ENCODE assay signal across 13 cellular contexts in genomic region chr6:11209941-11210340, GRCh38. TPM values are rescaled to one million over a fixed set of nuclear protein-coding genes. Genes with fewer than 3 reads are reported as not detected.
DNase-seq lines count a peak whose midpoint lies in the region; ATAC-seq and TF ChIP-seq lines count a peak whose summit lies in the region.
"Had no signal": no experiment of that assay in that cellular context is flagged by ENCODE, and none has a peak within 500 bp of the region (broad histone marks: within the 10 kb centered on the region; RNA-seq: fewer than 3 reads in every experiment).

No MANE protein-coding gene starts in this region.

- H3K14ac ChIP-seq in neuronal stem cell (ENCODE audit: low read length), result no peak overlapping the region

- no peak overlapping the region for H4K8ac ChIP-seq in neuronal stem cell (ENCODE audit: low read depth, low read length)

- no peaks in the 10 kb centered on the region for H3K27me3 Mint-ChIP-seq in activated CD8-positive, alpha-beta T cell treated with anti-CD3 and anti-CD28 coated beads, Interleukin-2, amount 10 ng/mL, durations not matched to agents 7 days and 5 days (ENCODE audit: low read depth)
- no peaks in the 10 kb centered on the region for H3K27me3 Mint-ChIP-seq in activated CD8-positive, alpha-beta T cell treated with anti-CD3 and anti-CD28 coated beads for 36 hours
- no peaks in the 10 kb centered on the region for H3K27me3 Mint-ChIP-seq in chondrocyte (ENCODE audit: low read depth)
- H3K27me3 Mint-ChIP-seq: activated CD4-positive, alpha-beta T cell treated with anti-CD3 and anti-CD28 coated beads for 36 hours had no signal

- no peak overlapping the region for H2BK12ac ChIP-seq in neuronal stem cell (ENCODE audit: low read length)

- DNase-seq in activated CD8-positive, alpha-beta T cell treated with anti-CD3 and anti-CD28 coated beads, Interleukin-2, amount 10 ng/mL, durations not matched to agents 7 days and 5 days, result no peak
- DNase-seq in activated CD8-positive, alpha-beta T cell treated with anti-CD3 and anti-CD28 coated beads for 36 hours, result no peak
- DNase-seq in chondrocyte (ENCODE audit: low spot score) (no peak), lower lobe of right lung (no peak), transverse colon (no peak), neuronal stem cell (ENCODE audit: low spot score) (no peak)
- DNase-seq: activated CD4-positive, alpha-beta T cell treated with anti-CD3 and anti-CD28 coated beads for 36 hours; DND-41; hippocampal formation; NCI-H526 treated with DMSO at 0.1 percent for 48 hours; stimulated activated CD8-positive, alpha-beta memory T cell treated with anti-CD3 and anti-CD28 coated beads, Interleukin-4, amount 100 ng/mL, for 48 hours had no signal

- H3K27me3 ChIP-seq in lower lobe of right lung (ENCODE audit: low read depth) (no peaks in the 10 kb centered on the region), transverse colon (no peaks in the 10 kb centered on the region), neuronal stem cell (ENCODE audit: control insufficient read depth in 3 of 3, insufficient read depth in 3 of 3, low read depth in 1 of 3, low read length in 3 of 3) (no peaks in the 10 kb centered on the region)

- H3K36me3 Mint-ChIP-seq in activated CD8-positive, alpha-beta T cell treated with anti-CD3 and anti-CD28 coated beads, Interleukin-2, amount 10 ng/mL, durations not matched to agents 7 days and 5 days (ENCODE audit: low read depth), result peaks cover 84% of the 10 kb centered on the region
- peaks cover 48% of the 10 kb centered on the region for H3K36me3 Mint-ChIP-seq in activated CD8-positive, alpha-beta T cell treated with anti-CD3 and anti-CD28 coated beads for 36 hours (ENCODE audit: low read depth)
- H3K36me3 Mint-ChIP-seq in chondrocyte (ENCODE audit: low read depth), result peaks cover 14% of the 10 kb centered on the region

- H4K91ac ChIP-seq in neuronal stem cell (ENCODE audit: low read depth, low read length, poor library complexity), result no peak overlapping the region

- TF ChIP-seq POLR2A in transverse colon (IDR thresholded peaks at IDR 0.05), result no peak

- no peak for TF ChIP-seq EP300 in transverse colon (IDR thresholded peaks at IDR 0.05; ENCODE audit: low read depth)

- POLR2A ChIA-PET in activated CD8-positive, alpha-beta T cell treated with anti-CD3 and anti-CD28 coated beads, Interleukin-2, amount 10 ng/mL, durations not matched to agents 7 days and 5 days (lab: Charles Lee), result interaction anchor here (0.6 to 3.6 kb wide), 4 partner anchors 11 to 171 kb away, joined by 3 to 22 read pairs (median 6); partner anchors contain the start of gene NEDD9
- POLR2A ChIA-PET in activated CD8-positive, alpha-beta T cell treated with anti-CD3 and anti-CD28 coated beads for 36 hours (lab: Charles Lee), result interaction anchor here (0.6 to 1.0 kb wide), 2 partner anchors 212 to 852 kb away, joined by 3 to 4 read pairs; no protein-coding TSS in a partner anchor

- no peak overlapping the region for H2AK5ac ChIP-seq in neuronal stem cell (ENCODE audit: low read depth, low read length)

- H3K36me3 ChIP-seq in lower lobe of right lung (peaks cover 87% of the 10 kb centered on the region), transverse colon (peaks cover 0 to 13% (median 0%) of the 10 kb centered on the region in 4 donors), neuronal stem cell (replicated peaks in 1 of 2; ENCODE audit: control insufficient read depth in 2 of 2, insufficient read depth in 2 of 2, low read length in 2 of 2) (peaks cover 2 to 96% of the 10 kb centered on the region in 2 donors)

- no peak overlapping the region for H3K18ac ChIP-seq in neuronal stem cell (ENCODE audit: low read length)

- TF ChIP-seq CTCF in activated CD8-positive, alpha-beta T cell treated with anti-CD3 and anti-CD28 coated beads for 36 hours (IDR thresholded peaks at IDR 0.05), result no peak
- no peak for TF ChIP-seq CTCF in chondrocyte (IDR thresholded peaks at IDR 0.05)
- no peak for TF ChIP-seq CTCF in lower lobe of right lung (IDR thresholded peaks at IDR 0.05)
- no peak for TF ChIP-seq CTCF in transverse colon (IDR thresholded peaks at IDR 0.05)

- H3K4me3 ChIP-seq in lower lobe of right lung (no peak overlapping the region), transverse colon (no peak overlapping the region), neuronal stem cell (ENCODE audit: low read length in 2 of 2) (no peak overlapping the region)

- H3K79me1 ChIP-seq in neuronal stem cell (ENCODE audit: low read depth, low read length), result no peaks in the 10 kb centered on the region

- no peak overlapping the region for H2BK120ac ChIP-seq in neuronal stem cell (ENCODE audit: low read depth, low read length)

- H2BK15ac ChIP-seq in neuronal stem cell (ENCODE audit: low read length), result no peak overlapping the region

- no peak for ATAC-seq in activated CD8-positive, alpha-beta T cell treated with anti-CD3 and anti-CD28 coated beads, Interleukin-2, amount 10 ng/mL, durations not matched to agents 7 days and 5 days
- no peak for ATAC-seq in activated CD8-positive, alpha-beta T cell treated with anti-CD3 and anti-CD28 coated beads for 36 hours
- ATAC-seq in lower lobe of right lung (no peak), GM18498 (IDR thresholded peaks at IDR 0.05; ENCODE audit: unreplicated experiment) (no peak), GM18873 (IDR thresholded peaks at IDR 0.05; ENCODE audit: low FRiP score, unreplicated experiment) (no peak)
- ATAC-seq: activated CD4-positive, alpha-beta T cell treated with anti-CD3 and anti-CD28 coated beads for 36 hours had no signal

- in situ Hi-C loops in transverse colon (cut with MboI; ENCODE audit: low pct_ligation_motif_present in 1 of 4, low pct_unique_long_range_greater_than_20kb in 1 of 4, low sequenced_read_pairs in 3 of 4), result no loop called here

- H3K4me1 Mint-ChIP-seq in activated CD8-positive, alpha-beta T cell treated with anti-CD3 and anti-CD28 coated beads, Interleukin-2, amount 10 ng/mL, durations not matched to agents 7 days and 5 days (ENCODE audit: low read depth), result peaks cover 82% of the 10 kb centered on the region
- peaks cover 55% of the 10 kb centered on the region for H3K4me1 Mint-ChIP-seq in activated CD8-positive, alpha-beta T cell treated with anti-CD3 and anti-CD28 coated beads for 36 hours (ENCODE audit: low read depth)
- H3K4me1 Mint-ChIP-seq in chondrocyte (ENCODE audit: low read depth), result peaks cover 97% of the 10 kb centered on the region

- 69 to 71% methylated on average over 1 to 2 of the region's 2 CpGs for WGBS in transverse colon (ENCODE audit: low coverage in 1 of 2), 2 donors
- WGBS in neuronal stem cell (ENCODE audit: extremely low coverage in 2 of 2, insufficient read length in 2 of 2, insufficient replicate concordance in 1 of 2), 2 donors, result no CpG with 5 or more reads among the region's 2 CpGs

- H3K23ac ChIP-seq in neuronal stem cell (ENCODE audit: low read depth, low read length, poor library complexity), result no peak overlapping the region

- no peak overlapping the region for H2AFZ ChIP-seq in neuronal stem cell (ENCODE audit: low read length)

- intact Hi-C loops in activated CD8-positive, alpha-beta T cell treated with anti-CD3 and anti-CD28 coated beads for 36 hours (cut with micrococcal nuclease), result no loop called here
- intact Hi-C loops in lower lobe of right lung (cut with DNase I) (no loop called here), transverse colon (cut with DNase I; ENCODE audit: low total_unique reads) (no loop called here)

- CTCF ChIA-PET in activated CD8-positive, alpha-beta T cell treated with anti-CD3 and anti-CD28 coated beads, Interleukin-2, amount 10 ng/mL, durations not matched to agents 7 days and 5 days (lab: Charles Lee), result interaction anchor here (1.5 kb wide), 1 partner anchor 286 kb away, joined by 3 read pairs; no protein-coding TSS in a partner anchor
- CTCF ChIA-PET in activated CD8-positive, alpha-beta T cell treated with anti-CD3 and anti-CD28 coated beads for 36 hours (lab: Charles Lee), result interaction anchor here (0.8 kb wide), 1 partner anchor 38 kb away, joined by 3 read pairs; no protein-coding TSS in a partner anchor

- H3K4ac ChIP-seq in neuronal stem cell (ENCODE audit: low read length), result no peak overlapping the region

- H3K9me3 ChIP-seq in lower lobe of right lung (no peaks in the 10 kb centered on the region), transverse colon (no peaks in the 10 kb centered on the region), neuronal stem cell (replicated peaks in 1 of 2; ENCODE audit: control insufficient read depth in 2 of 2, insufficient read depth in 1 of 2, low read depth in 1 of 2, low read length in 2 of 2) (no peaks in the 10 kb centered on the region)

- no peaks in the 10 kb centered on the region for H3K9me3 Mint-ChIP-seq in activated CD8-positive, alpha-beta T cell treated with anti-CD3 and anti-CD28 coated beads, Interleukin-2, amount 10 ng/mL, durations not matched to agents 7 days and 5 days (ENCODE audit: insufficient read depth)
- H3K9me3 Mint-ChIP-seq in activated CD8-positive, alpha-beta T cell treated with anti-CD3 and anti-CD28 coated beads for 36 hours, result no peaks in the 10 kb centered on the region
- H3K9me3 Mint-ChIP-seq in chondrocyte (ENCODE audit: low read depth), result no peaks in the 10 kb centered on the region

- H3K27ac Mint-ChIP-seq in activated CD8-positive, alpha-beta T cell treated with anti-CD3 and anti-CD28 coated beads, Interleukin-2, amount 10 ng/mL, durations not matched to agents 7 days and 5 days, result peak overlapping the region; percentile 35
- no peak overlapping the region for H3K27ac Mint-ChIP-seq in activated CD8-positive, alpha-beta T cell treated with anti-CD3 and anti-CD28 coated beads for 36 hours
- H3K27ac Mint-ChIP-seq in chondrocyte (ENCODE audit: unreplicated experiment), result peak overlapping the region; percentile 96
- H3K27ac Mint-ChIP-seq: activated CD4-positive, alpha-beta T cell treated with anti-CD3 and anti-CD28 coated beads for 36 hours had no signal

- peaks cover 95% of the 10 kb centered on the region for H3K4me1 ChIP-seq in lower lobe of right lung
- H3K4me1 ChIP-seq in transverse colon, result peaks cover 12 to 59% (median 41%) of the 10 kb centered on the region in 4 donors
- H3K4me1 ChIP-seq in neuronal stem cell (ENCODE audit: control insufficient read depth in 2 of 2, insufficient read depth in 1 of 2, low read depth in 1 of 2, low read length in 2 of 2), result peaks cover 6 to 12% of the 10 kb centered on the region in 2 donors

- peak overlapping the region; percentile 54 for H3K27ac ChIP-seq in lower lobe of right lung
- H3K27ac ChIP-seq in transverse colon, result peak overlapping the region; percentile 22 to 43 (median 24)
- no peak overlapping the region for H3K27ac ChIP-seq in neuronal stem cell (replicated peaks; ENCODE audit: low read length)

- no peak overlapping the region for H3K4me2 ChIP-seq in neuronal stem cell (ENCODE audit: insufficient read depth, low read length, poor library complexity, severe bottlenecking)

- no peak overlapping the region for H2BK5ac ChIP-seq in neuronal stem cell (ENCODE audit: low read length)

- H3K9ac ChIP-seq in neuronal stem cell (ENCODE audit: low read depth, low read length, poor library complexity), result no peak overlapping the region

- no peak overlapping the region for H3K4me3 Mint-ChIP-seq in activated CD8-positive, alpha-beta T cell treated with anti-CD3 and anti-CD28 coated beads, Interleukin-2, amount 10 ng/mL, durations not matched to agents 7 days and 5 days
- H3K4me3 Mint-ChIP-seq in activated CD8-positive, alpha-beta T cell treated with anti-CD3 and anti-CD28 coated beads for 36 hours, result no peak overlapping the region
- H3K4me3 Mint-ChIP-seq in chondrocyte (ENCODE audit: unreplicated experiment), result no peak overlapping the region
- H3K4me3 Mint-ChIP-seq: activated CD4-positive, alpha-beta T cell treated with anti-CD3 and anti-CD28 coated beads for 36 hours had no signal

RNA-seq across cellular contexts. Expression of gene NEDD9, which starts 22.5 kb away (rescaled TPM):
- 10 to 100 TPM; 64.9 to 69.5 TPM for total RNA-seq in activated CD8-positive, alpha-beta T cell treated with anti-CD3 and anti-CD28 coated beads, Interleukin-2, amount 10 ng/mL, durations not matched to agents 7 days and 5 days
- 10 to 100 TPM; 26.6 to 29.7 TPM for total RNA-seq in activated CD8-positive, alpha-beta T cell treated with anti-CD3 and anti-CD28 coated beads for 36 hours
- total RNA-seq in chondrocyte (23.2 to 42.0 TPM (median 25.2 TPM) in 3 replicates), lower lobe of right lung (127 TPM), transverse colon (10 to 100 TPM; 34.6 to 82.7 (median 72.3) TPM)
- polyA plus RNA-seq in neuronal stem cell (2013, experiment 1 of 2), result 6.2 TPM
- polyA plus RNA-seq in neuronal stem cell (2013, experiment 2 of 2), result 6.4 TPM
